ENCODE assay signal across 32 cellular contexts in the genomic region with DNA sequence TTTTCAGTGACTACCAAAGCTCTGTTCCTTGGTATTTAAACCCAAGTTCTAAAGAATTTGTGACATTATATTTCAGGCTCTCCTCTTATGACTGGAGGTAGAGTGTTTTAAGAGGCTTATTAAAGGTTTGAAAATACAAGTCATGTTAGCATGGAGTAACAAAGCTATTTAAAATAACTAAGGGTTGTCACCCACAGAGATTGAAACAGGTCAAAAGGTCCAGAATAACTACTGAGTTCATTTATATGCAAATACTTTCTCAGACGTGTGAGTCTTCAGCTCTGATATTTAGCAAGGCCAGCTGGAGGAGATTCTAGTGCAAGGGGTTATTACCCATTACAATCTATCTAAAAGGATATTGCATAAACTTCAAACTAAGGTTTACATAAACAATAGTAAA.
"Had no signal": no experiment of that assay in that cellular context is flagged by ENCODE, and none has a peak within 500 bp of the region (broad histone marks: within the 10 kb centered on the region; RNA-seq: fewer than 3 reads in every experiment).

No MANE protein-coding gene starts in this region.

- H3K27ac Mint-ChIP-seq: activated CD4-positive, alpha-beta memory T cell treated with anti-CD3 and anti-CD28 coated beads for 36 hours; activated naive CD4-positive, alpha-beta T cell treated with anti-CD3 and anti-CD28 coated beads, Interleukin-2, amount 10 ng/mL, durations not matched to agents 7 days and 5 days; activated naive CD8-positive, alpha-beta T cell; activated naive CD8-positive, alpha-beta T cell treated with anti-CD3 and anti-CD28 coated beads, Interleukin-2, amount 50 U/mL, for 24 hours; activated T-helper 1 cell treated with anti-CD3 and anti-CD28 coated beads, Interleukin-12 subunit alpha, Interleukin-12 subunit beta, Interleukin-2, Interleukin-4 antibody, amounts not matched to agents 30 ng/mL and 10 ng/mL and 1 ng/mL, durations not matched to agents 14 hours and 24 hours and 36 hours had no signal

- H3K4me3 ChIP-seq: K562, PC-9, SJCRH30, SK-N-MC had no signal

- H3K9me3 ChIP-seq: SJCRH30 had no signal

- H2AFZ ChIP-seq: PC-9 had no signal

- H3K27me3 Mint-ChIP-seq: activated CD4-positive, alpha-beta memory T cell treated with anti-CD3 and anti-CD28 coated beads for 36 hours; activated naive CD4-positive, alpha-beta T cell treated with anti-CD3 and anti-CD28 coated beads, Interleukin-2, amount 10 ng/mL, durations not matched to agents 7 days and 5 days; activated naive CD8-positive, alpha-beta T cell; activated naive CD8-positive, alpha-beta T cell treated with anti-CD3 and anti-CD28 coated beads, Interleukin-2, amount 50 U/mL, for 24 hours; brain had no signal

- H3K9me3 Mint-ChIP-seq: brain had no signal

- FAIRE-seq: bronchial epithelial cell, K562, RCC 7860, TTC549 had no signal

- H3K4me2 ChIP-seq: PC-9 had no signal

- DNase-seq: activated CD4-positive, alpha-beta memory T cell treated with anti-CD3 and anti-CD28 coated beads for 36 hours; activated CD4-positive, alpha-beta T cell treated with anti-CD3 and anti-CD28 coated beads for 4 hours; activated CD4-positive, alpha-beta T cell treated with anti-CD3 and anti-CD28 coated beads, Interleukin-2, amount 50 U/mL, for 1 hour; activated CD4-positive, CD25-positive, alpha-beta regulatory T cell treated with anti-CD3 and anti-CD28 coated beads, Interleukin-2, amount 50 U/mL, for 72 hours; activated CD8-positive, alpha-beta memory T cell treated with anti-CD3 and anti-CD28 coated beads, Interleukin-2, amount 50 U/mL, for 4 hours; activated effector memory CD4-positive, alpha-beta T cell treated with Interleukin-2 at 50 U/mL for 16 hours; activated naive CD4-positive, alpha-beta T cell treated with anti-CD3 and anti-CD28 coated beads, Interleukin-2, amount 10 ng/mL, durations not matched to agents 7 days and 5 days; activated naive CD8-positive, alpha-beta T cell treated with anti-CD3 and anti-CD28 coated beads, Interleukin-2, amount 50 U/mL, for 24 hours; activated T-cell treated with anti-CD3 and anti-CD28 coated beads for 4 hours; activated T-cell treated with anti-CD3 and anti-CD28 coated beads, Interleukin-2, amount 50 U/mL, for 4 hours; anterior cingulate cortex; caudate nucleus; NCI-H1048; NCI-H1105 treated with DMSO at 0.1 percent for 48 hours; NCI-H1436; NCI-H1694; NCI-H1930; NCI-H345; NCI-H524 treated with DMSO at 0.1 percent for 48 hours; NCI-H748 treated with DMSO at 0.1 percent for 48 hours; PC-9; Right ventricle myocardium superior; SJCRH30; T1000 had no signal

- H3K27me3 ChIP-seq: SJCRH30 had no signal

- H3K27ac ChIP-seq: PC-9, SJCRH30, SK-N-MC had no signal

- H3K36me3 Mint-ChIP-seq: activated CD4-positive, alpha-beta memory T cell treated with anti-CD3 and anti-CD28 coated beads for 36 hours; activated naive CD4-positive, alpha-beta T cell treated with anti-CD3 and anti-CD28 coated beads, Interleukin-2, amount 10 ng/mL, durations not matched to agents 7 days and 5 days; activated naive CD8-positive, alpha-beta T cell; brain had no signal

- ATAC-seq: activated naive CD8-positive, alpha-beta T cell treated with anti-CD3 and anti-CD28 coated beads, Interleukin-2, amount 50 U/mL, for 24 hours; activated T-cell treated with anti-CD3 and anti-CD28 coated beads, Interleukin-2, amount 50 U/mL, for 4 hours; K562 had no signal

- H3K36me3 ChIP-seq: SJCRH30 had no signal

- H3K4me3 Mint-ChIP-seq: activated CD4-positive, alpha-beta memory T cell treated with anti-CD3 and anti-CD28 coated beads for 36 hours; activated naive CD4-positive, alpha-beta T cell treated with anti-CD3 and anti-CD28 coated beads, Interleukin-2, amount 10 ng/mL, durations not matched to agents 7 days and 5 days; activated naive CD8-positive, alpha-beta T cell; activated naive CD8-positive, alpha-beta T cell treated with anti-CD3 and anti-CD28 coated beads, Interleukin-2, amount 50 U/mL, for 24 hours; activated T-cell treated with anti-CD3 and anti-CD28 coated beads, Interleukin-2, amount 50 U/mL, for 4 hours; activated T-helper 1 cell treated with anti-CD3 and anti-CD28 coated beads, Interleukin-12 subunit alpha, Interleukin-12 subunit beta, Interleukin-2, Interleukin-4 antibody, amounts not matched to agents 30 ng/mL and 10 ng/mL and 1 ng/mL, durations not matched to agents 14 hours and 24 hours and 36 hours; brain had no signal

- H3K4me1 Mint-ChIP-seq: activated naive CD4-positive, alpha-beta T cell treated with anti-CD3 and anti-CD28 coated beads, Interleukin-2, amount 10 ng/mL, durations not matched to agents 7 days and 5 days; activated naive CD8-positive, alpha-beta T cell treated with anti-CD3 and anti-CD28 coated beads, Interleukin-2, amount 50 U/mL, for 24 hours had no signal

- H3K4me1 ChIP-seq: SJCRH30 had no signal
